ENCODE assay signal across 9 cellular contexts in genomic region chr10:59864141-59864962, GRCh38. TPM values are rescaled to one million over a fixed set of nuclear protein-coding genes. Genes with fewer than 3 reads are reported as not detected.
A peak's percentile ranks its signal among the peaks of the same experiment; 100 is the strongest.
DNase-seq lines count a peak whose midpoint lies in the region; ATAC-seq, FAIRE-seq and TF ChIP-seq lines count a peak whose summit lies in the region.
"Had no signal": no experiment of that assay in that cellular context is flagged by ENCODE, and none has a peak within 500 bp of the region (broad histone marks: within the 10 kb centered on the region; RNA-seq: fewer than 3 reads in every experiment).

No MANE protein-coding gene starts in this region.

- SMC1A ChIA-PET in GM12878 (lab: Charles Lee; ENCODE audit: uncharacterized antibody, unreplicated experiment) = interaction anchor here (0.5 to 6.7 kb wide), 32 partner anchors 8 to 1333 kb away, joined by 3 to 143 read pairs (median 4); partner anchors contain the start of gene CCDC6

- DNase-seq in GM12891 (ENCODE audit: insufficient read length, low spot score) (no peak), GM12878 (ENCODE audit: low read depth, low spot score) (no peak), GF-D8 (lab: John Stamatoyannopoulos, UW) (no peak)
- no peak for DNase-seq in activated effector memory CD4-positive, alpha-beta T cell treated with anti-CD3 and anti-CD28 coated beads, Interleukin-2, amount 50 U/mL, for 16 hours
- DNase-seq in effector memory CD4-positive, alpha-beta T cell = no peak

- H3K79me2 ChIP-seq in GM12878 (ENCODE audit: control insufficient read depth, insufficient read depth, low read length) (peaks cover 41% of the 10 kb centered on the region), parathyroid adenoma (peaks cover 16% of the 10 kb centered on the region)

- H3K27me3 ChIP-seq in GM12878 (replicated peaks in 1 of 2; ENCODE audit: control insufficient read depth in 2 of 2, insufficient read depth in 2 of 2, low read length in 1 of 2) (no peaks in the 10 kb centered on the region), parathyroid adenoma (ENCODE audit: control insufficient read depth, insufficient read depth, low read length) (no peaks in the 10 kb centered on the region)
- no peaks in the 10 kb centered on the region for H3K27me3 ChIP-seq in effector memory CD4-positive, alpha-beta T cell (replicated peaks; ENCODE audit: control insufficient read depth, insufficient read depth, low read length, poor library complexity, severe bottlenecking)

- in situ Hi-C loops in GM12878 (cut with MboI) = no loop called here

- H2AFZ ChIP-seq in GM12878 (ENCODE audit: control insufficient read depth, low read depth, low read length) (no peak overlapping the region), parathyroid adenoma (peak overlapping the region; percentile 18)

- TF ChIP-seq RAD21 in GM12878 (IDR thresholded peaks at IDR 0.05; ENCODE audit: insufficient read depth, low read depth, low read length) = no peak

- intact Hi-C loops in GM12878 (cut with micrococcal nuclease; ENCODE audit: unreplicated experiment) = loop anchor here (2.0 kb wide), 1 partner anchor 168 kb away; no protein-coding TSS in a partner anchor

- no peaks in the 10 kb centered on the region for H3K36me3 ChIP-seq in GM12878 (ENCODE audit: control insufficient read depth in 2 of 2, insufficient read depth in 2 of 2, low read length in 1 of 2)
- H3K36me3 ChIP-seq in parathyroid adenoma (ENCODE audit: control insufficient read depth, insufficient read depth, low read length) = no peaks in the 10 kb centered on the region
- no peaks in the 10 kb centered on the region for H3K36me3 ChIP-seq in effector memory CD4-positive, alpha-beta T cell (ENCODE audit: control insufficient read depth, insufficient read depth, low read length)

- BruUV-seq in GM12878 (replicated peaks; lab: Mats Ljungman, UMichigan) = no TSS peak

- POLR2A ChIA-PET in GM12878 (lab: Charles Lee) = interaction anchor here (0.7 to 2.0 kb wide), 3 partner anchors 11 to 43 kb away, joined by 3 to 8 read pairs (median 4); partner anchors contain the start of gene CCDC6

- no peaks in the 10 kb centered on the region for H3K9me3 ChIP-seq in GM12878 (replicated peaks; ENCODE audit: control insufficient read depth, insufficient read depth, low read length)
- no peaks in the 10 kb centered on the region for H3K9me3 ChIP-seq in parathyroid adenoma (ENCODE audit: control insufficient read depth, low read length)
- no peaks in the 10 kb centered on the region for H3K9me3 ChIP-seq in effector memory CD4-positive, alpha-beta T cell (ENCODE audit: control insufficient read depth, low read length)

- H3K4me1 ChIP-seq in GM12878 (ENCODE audit: control insufficient read depth, insufficient read depth, low read length) (peaks cover 13% of the 10 kb centered on the region), parathyroid adenoma (peaks cover 18% of the 10 kb centered on the region)
- no peaks in the 10 kb centered on the region for H3K4me1 ChIP-seq in effector memory CD4-positive, alpha-beta T cell (ENCODE audit: control insufficient read depth, insufficient read depth, low read length, poor library complexity, severe bottlenecking)

- CTCF ChIA-PET in GM12878 (lab: Yijun Ruan, JAX) = interaction anchor here (0.7 to 6.8 kb wide), 41 partner anchors 8 to 373 kb away, joined by 3 to 181 read pairs (median 7); partner anchors contain the start of gene CCDC6

- peak; percentile 9 for ATAC-seq in HG03108 (IDR thresholded peaks at IDR 0.05; ENCODE audit: unreplicated experiment)
- peak; percentile 49 for ATAC-seq in GM12878
- no peak for ATAC-seq in HG03039 (IDR thresholded peaks at IDR 0.05; ENCODE audit: unreplicated experiment)

- H3K27ac ChIP-seq in GM12878 (ENCODE audit: control insufficient read depth, insufficient read depth) (no peak overlapping the region), parathyroid adenoma (peak overlapping the region; percentile 52)
- H3K27ac ChIP-seq in effector memory CD4-positive, alpha-beta T cell (ENCODE audit: insufficient read depth, low read length, poor library complexity, severe bottlenecking) = no peak overlapping the region

- 96% methylated on average over 5 of the region's 5 CpGs for WGBS in GM12878 (ENCODE audit: insufficient coverage, insufficient replicate concordance, low lambda C conversion rate, missing lambda C conversion rate)

- no peak overlapping the region for H3K9ac ChIP-seq in GM12878 (ENCODE audit: control insufficient read depth, insufficient read depth, low read length)
- no peak overlapping the region for H3K9ac ChIP-seq in parathyroid adenoma

- RAD21 ChIA-PET in GM12878 (lab: Charles Lee; ENCODE audit: unreplicated experiment) = interaction anchor here (0.6 to 7.0 kb wide), 27 partner anchors 9 to 816 kb away, joined by 3 to 140 read pairs (median 4); partner anchors contain the start of gene CCDC6

- TF ChIP-seq POLR2A in GM12891 (IDR thresholded peaks at IDR 0.05; ENCODE audit: low read depth, low read length) (no peak), GM12878 (IDR thresholded peaks at IDR 0.05; ENCODE audit: low read depth, low read length) (no peak)

- H3K4me2 ChIP-seq in GM12878 (ENCODE audit: control insufficient read depth, insufficient read depth) (no peak overlapping the region), parathyroid adenoma (ENCODE audit: low read length) (peak overlapping the region; percentile 48)

- H3K4me3 ChIP-seq in GM12878 = no peak overlapping the region
- H3K4me3 ChIP-seq in parathyroid adenoma (ENCODE audit: low read depth, low read length) = peak overlapping the region; percentile 11
- H3K4me3 ChIP-seq in effector memory CD4-positive, alpha-beta T cell (ENCODE audit: insufficient read depth, low read depth, low read length, poor library complexity, severe bottlenecking) = no peak overlapping the region

- no peaks in the 10 kb centered on the region for H4K20me1 ChIP-seq in GM12878 (ENCODE audit: control insufficient read depth, insufficient read depth)

- no peak for TF ChIP-seq EP300 in GM12878 (IDR thresholded peaks at IDR 0.05; ENCODE audit: borderline replicate concordance in 1 of 2, control insufficient read depth in 1 of 2, low read depth in 2 of 2, low read length in 2 of 2)

- FAIRE-seq in GM12891 (lab: Jason Lieb, UNC) (peak; percentile 47), GM12878 (lab: Jason Lieb, UNC) (no peak)
- FAIRE-seq: RCC 7860 had no signal

- TF ChIP-seq CTCF in GM12878 (IDR thresholded peaks at IDR 0.05 in 2 of 3, conservative IDR thresholded peaks at IDR 0.05 in 1 of 3; ENCODE audit: control insufficient read depth in 2 of 3, extremely low read depth in 1 of 3, insufficient read depth in 1 of 3, low read depth in 3 of 3, low read length in 3 of 3) (no peak), parathyroid adenoma (IDR thresholded peaks at IDR 0.05) (no peak)

TF ChIP-seq in GM12891, 5 proteins besides CTCF, POLR2A, EP300 and RAD21:
- TF ChIP-seq SPI1 (IDR thresholded peaks at IDR 0.05; ENCODE audit: low read depth, low read length) (no peak), TAF1 (IDR thresholded peaks at IDR 0.05; ENCODE audit: low read depth, low read length) (no peak), POLR2AphosphoS5 (IDR thresholded peaks at IDR 0.05; ENCODE audit: low read depth, low read length) (no peak), PAX5 (IDR thresholded peaks at IDR 0.05; ENCODE audit: insufficient read depth, low read length, severe bottlenecking) (no peak), POU2F2 (IDR thresholded peaks at IDR 0.05; ENCODE audit: low read depth, low read length) (no peak)

TF ChIP-seq in GM12878, 131 proteins besides CTCF, POLR2A, EP300 and RAD21 (continues in another document):
- peak; percentile 39; the same call in 1 of the 2 replicates for TF ChIP-seq RUNX3 (IDR thresholded peaks at IDR 0.05; ENCODE audit: low read length)
- no peak for TF ChIP-seq CREB1 (IDR thresholded peaks at IDR 0.05; ENCODE audit: low read depth)
- 0 out of 2 replicates have a peak, but pooled peaks have one; percentile 11 for TF ChIP-seq FOXM1 (IDR thresholded peaks at IDR 0.05; ENCODE audit: low read depth, low read length)
- no peak for TF ChIP-seq PAX5 (IDR thresholded peaks at IDR 0.05; ENCODE audit: borderline replicate concordance, low read depth, low read length)
- TF ChIP-seq SIN3A (IDR thresholded peaks at IDR 0.05; ENCODE audit: low read depth, low read length) = no peak
- TF ChIP-seq TCF7 (IDR thresholded peaks at IDR 0.05; ENCODE audit: borderline replicate concordance) = peak; percentile 75; the same call in 1 of the 2 replicates
- TF ChIP-seq IRF5 (IDR thresholded peaks at IDR 0.05; ENCODE audit: borderline replicate concordance) = no peak

RNA-seq across cellular contexts. Expression of gene CCDC6, which starts 42.0 kb away (rescaled TPM):
- polyA plus RNA-seq in GM12891 (2012; ENCODE audit: low read depth, missing spikeins) = 12.9 TPM
- total RNA-seq in GM12878 (2013; cell fraction: nucleolus; rRNA removed) = 43.8 and 44.1 TPM in 2 replicates
- 22.0 and 26.2 TPM in 2 replicates for total RNA-seq in GM12878 (2014; rRNA removed)
- 22.7 and 25.2 TPM in 2 replicates for total RNA-seq in GM12878 (2014; rRNA removed; fragmentation: Illumina TruSeq; extraction: Trizol)
- total RNA-seq in GM12878 (2021) = 45.0 and 46.2 TPM in 2 replicates
- 11.0 TPM for polyA plus RNA-seq in GM12878 (2011; ENCODE audit: low read depth)
- 34.8 and 37.0 TPM in 2 replicates for polyA plus RNA-seq in GM12878 (2011; rRNA removed)
- 22.1 and 22.8 TPM in 2 replicates for polyA plus RNA-seq in GM12878 (2011; cell fraction: cytosol; rRNA removed)
- polyA plus RNA-seq in GM12878 (2011; cell fraction: nucleus; rRNA removed) = 19.7 and 20.8 TPM in 2 replicates
- 15.4 and 15.7 TPM in 2 replicates for polyA plus RNA-seq in GM12878 (2012)
- polyA plus RNA-seq in GM12878 (2014; fragmentation: Illumina TruSeq; extraction: Trizol) = 34.8 and 40.7 TPM in 2 replicates
- polyA plus RNA-seq in GM12878 (2014; fragmentation: Nextera tagmentation; extraction: Ambion mirVana) = 10 to 100 TPM; 11.8 to 12.3 TPM
- polyA plus RNA-seq in GM12878 (2014; rRNA removed) = 19.5 and 23.7 TPM in 2 replicates
- 10 to 100 TPM; 29.7 to 30.5 TPM for polyA plus RNA-seq in GM12878 (2016; fragmentation: Nextera tagmentation; extraction: Ambion mirVana)
- 52.4 and 62.0 TPM in 2 replicates for polyA minus RNA-seq in GM12878 (2011; rRNA and poly(A)+ RNA removed)
- 22.6 and 30.9 TPM in 2 replicates for polyA minus RNA-seq in GM12878 (2011; cell fraction: cytosol; rRNA and poly(A)+ RNA removed)
- 18.3 and 26.8 TPM in 2 replicates for polyA minus RNA-seq in GM12878 (2011; cell fraction: nucleus; rRNA and poly(A)+ RNA removed)
